32 cellular contexts compared by ENCODE assay signal in genomic region chr12:32012249-32012785, GRCh38.
"Had no signal": no experiment of that assay in that cellular context is flagged by ENCODE, and none has a peak within 500 bp of the region (broad histone marks: within the 10 kb centered on the region; RNA-seq: fewer than 3 reads in every experiment).

No MANE protein-coding gene starts in this region.

- H3K9me3 ChIP-seq: gastroesophageal sphincter, pancreas, prostate gland, sigmoid colon, uterus had no signal

- H3K4me1 ChIP-seq: gastroesophageal sphincter, pancreas, prostate gland, sigmoid colon, uterus had no signal

- H3K36me3 Mint-ChIP-seq: activated CD4-positive, alpha-beta memory T cell treated with anti-CD3 and anti-CD28 coated beads for 36 hours; brain; stimulated activated memory B cell treated with anti-CD40 and anti-IgM and Interleukin-4, amounts not matched to agents 10 μg/mL and 1 μg/mL and 100 μg/mL, for 72 hours; type B pancreatic cell had no signal

- H2AFZ ChIP-seq: hepatocyte had no signal

- H3K4me1 Mint-ChIP-seq: activated CD4-positive, alpha-beta T cell treated with anti-CD3 and anti-CD28 coated beads, Interleukin-2, amount 10 ng/mL, durations not matched to agents 24 days and 14 days; activated T-helper 17 cell treated with anti-CD3 and anti-CD28 coated beads, Interleukin-2, amount 50 U/mL, for 72 hours; brain; neural crest cell; stimulated activated memory B cell treated with anti-CD40 and anti-IgM and Interleukin-4, amounts not matched to agents 10 μg/mL and 1 μg/mL and 100 μg/mL, for 72 hours had no signal

- H3K4me3 Mint-ChIP-seq: activated CD4-positive, alpha-beta memory T cell treated with anti-CD3 and anti-CD28 coated beads for 36 hours; activated CD4-positive, alpha-beta T cell treated with anti-CD3 and anti-CD28 coated beads, Interleukin-2, amount 10 ng/mL, durations not matched to agents 24 days and 14 days; activated naive CD8-positive, alpha-beta T cell; activated T-cell treated with anti-CD3 and anti-CD28 coated beads, Interleukin-2, amount 50 U/mL, for 4 hours; activated T-helper 17 cell treated with anti-CD3 and anti-CD28 coated beads, Interleukin-2, amount 50 U/mL, for 72 hours; brain; immature natural killer cell; naive thymus-derived CD4-positive, alpha-beta T cell; neural crest cell; stimulated activated memory B cell treated with anti-CD40 and anti-IgM and Interleukin-4, amounts not matched to agents 10 μg/mL and 1 μg/mL and 100 μg/mL, for 72 hours; stimulated activated naive CD8-positive, alpha-beta T cell treated with anti-CD3 and anti-CD28 coated beads, Interleukin-15, amount 100 ng/mL, for 72 hours; type B pancreatic cell had no signal

- ATAC-seq: activated T-cell treated with anti-CD3 and anti-CD28 coated beads, Interleukin-2, amount 50 U/mL, for 4 hours; activated T-helper 17 cell treated with anti-CD3 and anti-CD28 coated beads, Interleukin-2, amount 50 U/mL, for 72 hours; gastroesophageal sphincter; left colon; naive thymus-derived CD4-positive, alpha-beta T cell; pancreas; stimulated activated memory B cell treated with anti-CD40 and anti-IgM and Interleukin-4, amounts not matched to agents 10 μg/mL and 1 μg/mL and 100 μg/mL, for 72 hours; stimulated activated naive CD8-positive, alpha-beta T cell treated with anti-CD3 and anti-CD28 coated beads, Interleukin-15, amount 100 ng/mL, for 72 hours had no signal

- H3K36me3 ChIP-seq: gastroesophageal sphincter, pancreas, prostate gland, uterus had no signal

- H3K9me3 Mint-ChIP-seq: activated CD4-positive, alpha-beta memory T cell treated with anti-CD3 and anti-CD28 coated beads for 36 hours; activated CD4-positive, alpha-beta T cell treated with anti-CD3 and anti-CD28 coated beads, Interleukin-2, amount 10 ng/mL, durations not matched to agents 24 days and 14 days; activated T-cell treated with anti-CD3 and anti-CD28 coated beads, Interleukin-2, amount 50 U/mL, for 4 hours; activated T-helper 17 cell treated with anti-CD3 and anti-CD28 coated beads, Interleukin-2, amount 50 U/mL, for 72 hours; brain; immature natural killer cell; naive thymus-derived CD4-positive, alpha-beta T cell; neural crest cell; stimulated activated memory B cell treated with anti-CD40 and anti-IgM and Interleukin-4, amounts not matched to agents 10 μg/mL and 1 μg/mL and 100 μg/mL, for 72 hours; stimulated activated naive CD8-positive, alpha-beta T cell treated with anti-CD3 and anti-CD28 coated beads, Interleukin-15, amount 100 ng/mL, for 72 hours; type B pancreatic cell had no signal

- FAIRE-seq: endothelial cell of umbilical vein, kidney, pancreas, small intestine had no signal

- H3K27ac ChIP-seq: coronary artery, dorsolateral prefrontal cortex, gastroesophageal sphincter, hepatocyte, pancreas, prostate gland, sigmoid colon, uterus had no signal

- H3K79me2 ChIP-seq: hepatocyte had no signal

- H3K4me3 ChIP-seq: coronary artery, dorsolateral prefrontal cortex, gastroesophageal sphincter, hepatocyte, pancreas, prostate gland, sigmoid colon, uterus had no signal

- H3K27me3 Mint-ChIP-seq: activated CD4-positive, alpha-beta memory T cell treated with anti-CD3 and anti-CD28 coated beads for 36 hours; activated CD4-positive, alpha-beta T cell treated with anti-CD3 and anti-CD28 coated beads, Interleukin-2, amount 10 ng/mL, durations not matched to agents 24 days and 14 days; activated naive CD8-positive, alpha-beta T cell; activated T-helper 17 cell treated with anti-CD3 and anti-CD28 coated beads, Interleukin-2, amount 50 U/mL, for 72 hours; brain; naive thymus-derived CD4-positive, alpha-beta T cell; stimulated activated memory B cell treated with anti-CD40 and anti-IgM and Interleukin-4, amounts not matched to agents 10 μg/mL and 1 μg/mL and 100 μg/mL, for 72 hours; stimulated activated naive CD8-positive, alpha-beta T cell treated with anti-CD3 and anti-CD28 coated beads, Interleukin-15, amount 100 ng/mL, for 72 hours had no signal

- DNase-seq: activated CD4-positive, alpha-beta memory T cell treated with anti-CD3 and anti-CD28 coated beads for 36 hours; activated CD4-positive, alpha-beta T cell treated with anti-CD3 and anti-CD28 coated beads, Interleukin-2, amount 10 ng/mL, durations not matched to agents 24 days and 14 days; activated CD8-positive, alpha-beta memory T cell treated with anti-CD3 and anti-CD28 coated beads, Interleukin-2, amount 50 U/mL, for 48 hours; activated T-cell treated with anti-CD3 and anti-CD28 coated beads, Interleukin-2, amount 50 U/mL, for 4 hours; anterior cingulate cortex; dorsolateral prefrontal cortex; effector memory CD4-positive, alpha-beta T cell; immature natural killer cell; kidney; left colon; midbrain; naive thymus-derived CD4-positive, alpha-beta T cell; nucleus accumbens; pancreas; sigmoid colon; small intestine; stimulated activated CD4-positive, alpha-beta T cell treated with anti-CD3 and anti-CD28 coated beads, Interleukin-4, amount 100 ng/mL, for 24 hours; stimulated activated naive CD8-positive, alpha-beta T cell treated with anti-CD3 and anti-CD28 coated beads, Interleukin-15, amount 100 ng/mL, for 72 hours; substantia nigra; T-helper 1 cell; uterus had no signal

- H3K27ac Mint-ChIP-seq: activated CD4-positive, alpha-beta memory T cell treated with anti-CD3 and anti-CD28 coated beads for 36 hours; activated CD4-positive, alpha-beta T cell treated with anti-CD3 and anti-CD28 coated beads, Interleukin-2, amount 10 ng/mL, durations not matched to agents 24 days and 14 days; activated naive CD8-positive, alpha-beta T cell; activated T-helper 17 cell treated with anti-CD3 and anti-CD28 coated beads, Interleukin-2, amount 50 U/mL, for 72 hours; brain; type B pancreatic cell had no signal

- H3K4me2 ChIP-seq: hepatocyte had no signal

- H3K27me3 ChIP-seq: dorsolateral prefrontal cortex, gastroesophageal sphincter, hepatocyte, pancreas, sigmoid colon, uterus had no signal
